ENCODE assay signal across 8 cellular contexts in genomic region chr7:35799846-35800717, GRCh38. TPM values are rescaled to one million over a fixed set of nuclear protein-coding genes. Genes with fewer than 3 reads are reported as not detected.
A peak's percentile ranks its signal among the peaks of the same experiment; 100 is the strongest.
DNase-seq lines count a peak whose midpoint lies in the region; ATAC-seq and TF ChIP-seq lines count a peak whose summit lies in the region.

No MANE protein-coding gene starts in this region.

- ATAC-seq in GM19468 (IDR thresholded peaks at IDR 0.05; ENCODE audit: extremely low read depth, unreplicated experiment), result peak; percentile 29
- ATAC-seq in activated CD8-positive, alpha-beta T cell treated with anti-CD3 and anti-CD28 coated beads for 36 hours, result peak; percentile 58
- ATAC-seq in effector memory CD8-positive, alpha-beta T cell (replicated peaks), result peak; percentile 29

- peak overlapping the region; percentile 99 for H3K27ac Mint-ChIP-seq in activated CD8-positive, alpha-beta T cell treated with anti-CD3 and anti-CD28 coated beads for 36 hours
- peak overlapping the region; percentile 97 to 99 for H3K27ac Mint-ChIP-seq in effector memory CD8-positive, alpha-beta T cell

- CTCF ChIA-PET in activated CD8-positive, alpha-beta T cell treated with anti-CD3 and anti-CD28 coated beads for 36 hours (lab: Charles Lee), result interaction anchor here (0.6 to 2.8 kb wide), 17 partner anchors 19 to 176 kb away, joined by 3 to 8 read pairs (median 4); no protein-coding TSS in a partner anchor

- POLR2A ChIA-PET in activated CD8-positive, alpha-beta T cell treated with anti-CD3 and anti-CD28 coated beads for 36 hours (lab: Charles Lee), result interaction anchor here (0.7 to 6.8 kb wide), 23 partner anchors 9 to 489 kb away, joined by 3 to 65 read pairs (median 5); partner anchors contain the start of gene HERPUD2

- peak overlapping the region; percentile 83 for H3K4me3 ChIP-seq in HL-60 (replicated peaks; ENCODE audit: insufficient read depth, low read length)

- peak; percentile 92 for DNase-seq in COLO668 (lab: John Stamatoyannopoulos, UW; ENCODE audit: unreplicated experiment)
- DNase-seq in HL-60 (ENCODE audit: low read depth in 1 of 2, low spot score in 1 of 2), result peak; percentile 85 to 92
- DNase-seq in NCI-H82 treated with DMSO at 0.1 percent for 48 hours (lab: John Stamatoyannopoulos, UW; ENCODE audit: unreplicated experiment), result peak; percentile 92
- DNase-seq in activated CD8-positive, alpha-beta T cell treated with anti-CD3 and anti-CD28 coated beads for 36 hours, result peak; percentile 88
- DNase-seq in effector memory CD8-positive, alpha-beta T cell, result peak in 2 of 3 experiments; percentile 73
- peak; percentile 95 for DNase-seq in mesenteric fat pad (ENCODE audit: low spot score)
- DNase-seq in stimulated activated CD8-positive, alpha-beta memory T cell treated with anti-CD3 and anti-CD28 coated beads, Interleukin-15, amount 100 ng/mL, for 4 hours (ENCODE audit: low read depth in 2 of 2), result peak; percentile 66 to 72

- peaks cover 29% of the 10 kb centered on the region for H3K4me1 Mint-ChIP-seq in activated CD8-positive, alpha-beta T cell treated with anti-CD3 and anti-CD28 coated beads for 36 hours (ENCODE audit: low read depth)
- H3K4me1 Mint-ChIP-seq in effector memory CD8-positive, alpha-beta T cell (ENCODE audit: low read depth in 2 of 2), result peaks cover 30 to 39% of the 10 kb centered on the region in 2 donors

- H3K4me3 Mint-ChIP-seq in activated CD8-positive, alpha-beta T cell treated with anti-CD3 and anti-CD28 coated beads for 36 hours, result peak overlapping the region; percentile 98
- H3K4me3 Mint-ChIP-seq in effector memory CD8-positive, alpha-beta T cell, result peak overlapping the region; percentile 93 to 96

- H3K27me3 Mint-ChIP-seq in activated CD8-positive, alpha-beta T cell treated with anti-CD3 and anti-CD28 coated beads for 36 hours, result no peaks in the 10 kb centered on the region
- H3K27me3 Mint-ChIP-seq in effector memory CD8-positive, alpha-beta T cell, result no peaks in the 10 kb centered on the region

- H3K27me3 ChIP-seq in HL-60 (ENCODE audit: insufficient read depth, poor library complexity, severe bottlenecking), result no peaks in the 10 kb centered on the region

- peak overlapping the region; percentile 98 for H3K27ac ChIP-seq in HL-60 (replicated peaks)

- no peaks in the 10 kb centered on the region for H3K9me3 Mint-ChIP-seq in activated CD8-positive, alpha-beta T cell treated with anti-CD3 and anti-CD28 coated beads for 36 hours
- no peaks in the 10 kb centered on the region for H3K9me3 Mint-ChIP-seq in effector memory CD8-positive, alpha-beta T cell

- intact Hi-C loops in activated CD8-positive, alpha-beta T cell treated with anti-CD3 and anti-CD28 coated beads for 36 hours (cut with micrococcal nuclease), result loop anchor here (5.0 kb wide), 3 partner anchors 73 to 108 kb away; no protein-coding TSS in a partner anchor

- TF ChIP-seq CTCF in HL-60 (IDR thresholded peaks at IDR 0.05; ENCODE audit: insufficient read depth, low read length), result no peak
- TF ChIP-seq CTCF in activated CD8-positive, alpha-beta T cell treated with anti-CD3 and anti-CD28 coated beads for 36 hours (IDR thresholded peaks at IDR 0.05), result no peak

- H3K36me3 Mint-ChIP-seq in activated CD8-positive, alpha-beta T cell treated with anti-CD3 and anti-CD28 coated beads for 36 hours (ENCODE audit: low read depth), result peaks cover 19% of the 10 kb centered on the region
- peaks cover 40% of the 10 kb centered on the region for H3K36me3 Mint-ChIP-seq in effector memory CD8-positive, alpha-beta T cell (ENCODE audit: insufficient read depth)

RNA-seq across cellular contexts. Expression of gene SEPTIN7, which starts 0.8 kb away (rescaled TPM):
- total RNA-seq in activated CD8-positive, alpha-beta T cell treated with anti-CD3 and anti-CD28 coated beads for 36 hours, result 100 to 1,000 TPM; 231 to 235 TPM
- 195 TPM for total RNA-seq in mesenteric fat pad

Comparison
In these comparisons a context has a peak if more than half of its experiments do, and no peak if none do; other contexts are left out.
1. Peak in every context shown above with its lines: DNase-seq, ATAC-seq, H3K4me3 ChIP-seq and H3K27ac ChIP-seq.